1 cellular context compared by ENCODE assay signal in the genomic region with DNA sequence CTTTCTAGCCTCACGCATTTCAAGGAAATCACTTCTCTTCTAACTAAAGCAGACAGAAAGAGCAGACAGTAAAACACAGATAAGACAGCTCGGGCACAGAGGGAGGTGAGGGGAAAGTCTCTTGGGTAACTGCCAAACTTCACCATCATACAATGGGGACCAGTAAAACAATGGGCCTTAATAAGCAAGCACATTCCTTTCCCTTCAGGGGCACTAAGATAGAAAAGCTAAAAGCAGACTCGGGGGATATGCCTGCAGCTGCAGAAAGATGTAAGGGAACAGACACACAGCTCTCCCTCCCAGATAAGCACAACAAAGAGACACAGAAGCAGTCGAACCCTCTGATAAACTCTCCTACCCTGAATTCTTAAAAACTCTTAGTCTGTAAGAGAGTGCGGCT.
TF ChIP-seq lines count a peak whose summit lies in the region.

No MANE protein-coding gene starts in this region.

TF ChIP-seq in K562, 482 proteins besides CTCF, POLR2A, EP300 and RAD21:
- TF ChIP-seq, protein P1, sequence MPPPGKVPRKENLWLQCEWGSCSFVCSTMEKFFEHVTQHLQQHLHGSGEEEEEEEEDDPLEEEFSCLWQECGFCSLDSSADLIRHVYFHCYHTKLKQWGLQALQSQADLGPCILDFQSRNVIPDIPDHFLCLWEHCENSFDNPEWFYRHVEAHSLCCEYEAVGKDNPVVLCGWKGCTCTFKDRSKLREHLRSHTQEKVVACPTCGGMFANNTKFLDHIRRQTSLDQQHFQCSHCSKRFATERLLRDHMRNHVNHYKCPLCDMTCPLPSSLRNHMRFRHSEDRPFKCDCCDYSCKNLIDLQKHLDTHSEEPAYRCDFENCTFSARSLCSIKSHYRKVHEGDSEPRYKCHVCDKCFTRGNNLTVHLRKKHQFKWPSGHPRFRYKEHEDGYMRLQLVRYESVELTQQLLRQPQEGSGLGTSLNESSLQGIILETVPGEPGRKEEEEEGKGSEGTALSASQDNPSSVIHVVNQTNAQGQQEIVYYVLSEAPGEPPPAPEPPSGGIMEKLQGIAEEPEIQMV (tag; conservative IDR thresholded peaks at IDR 0.05; ENCODE audit: low read depth): no peak
- peak; percentile 76 for TF ChIP-seq NFIC (IDR thresholded peaks at IDR 0.05)
- TF ChIP-seq CBFA2T3 (IDR thresholded peaks at IDR 0.05): peak; percentile 88
- no peak for TF ChIP-seq SREBF2 (CRISPR knock-in tag; IDR thresholded peaks at IDR 0.05)
- no peak for TF ChIP-seq CREM (IDR thresholded peaks at IDR 0.05; ENCODE audit: low read depth)
- TF ChIP-seq ARID1B (IDR thresholded peaks at IDR 0.05): peak; percentile 44; the same call in 1 of the 2 replicates
- TF ChIP-seq ZSCAN32 (CRISPR knock-in tag; IDR thresholded peaks at IDR 0.05): no peak
- TF ChIP-seq TRIM24 (IDR thresholded peaks at IDR 0.05): peak in 1 of 2 experiments; percentile 39; a peak in 1 of 4 replicates
- TF ChIP-seq KDM1A (IDR thresholded peaks at IDR 0.05): peak in 1 of 2 experiments; percentile 30; a peak in 1 of 4 replicates
- TF ChIP-seq TAL1 (IDR thresholded peaks at IDR 0.05): peak; percentile 67; the same call in 1 of the 2 replicates
- peak; percentile 86 for TF ChIP-seq SOX6 (IDR thresholded peaks at IDR 0.05)
- TF ChIP-seq ZBTB8A (IDR thresholded peaks at IDR 0.05; ENCODE audit: partially characterized antibody): no peak
- TF ChIP-seq ELF1 (tag; IDR thresholded peaks at IDR 0.05): no peak
- peak; percentile 13; the same call in 1 of the 2 replicates for TF ChIP-seq TEAD4 (IDR thresholded peaks at IDR 0.05; ENCODE audit: low read length)
- TF ChIP-seq TEAD4 (CRISPR knock-in tag; IDR thresholded peaks at IDR 0.05; ENCODE audit: borderline replicate concordance): no peak
- TF ChIP-seq, protein P2, sequence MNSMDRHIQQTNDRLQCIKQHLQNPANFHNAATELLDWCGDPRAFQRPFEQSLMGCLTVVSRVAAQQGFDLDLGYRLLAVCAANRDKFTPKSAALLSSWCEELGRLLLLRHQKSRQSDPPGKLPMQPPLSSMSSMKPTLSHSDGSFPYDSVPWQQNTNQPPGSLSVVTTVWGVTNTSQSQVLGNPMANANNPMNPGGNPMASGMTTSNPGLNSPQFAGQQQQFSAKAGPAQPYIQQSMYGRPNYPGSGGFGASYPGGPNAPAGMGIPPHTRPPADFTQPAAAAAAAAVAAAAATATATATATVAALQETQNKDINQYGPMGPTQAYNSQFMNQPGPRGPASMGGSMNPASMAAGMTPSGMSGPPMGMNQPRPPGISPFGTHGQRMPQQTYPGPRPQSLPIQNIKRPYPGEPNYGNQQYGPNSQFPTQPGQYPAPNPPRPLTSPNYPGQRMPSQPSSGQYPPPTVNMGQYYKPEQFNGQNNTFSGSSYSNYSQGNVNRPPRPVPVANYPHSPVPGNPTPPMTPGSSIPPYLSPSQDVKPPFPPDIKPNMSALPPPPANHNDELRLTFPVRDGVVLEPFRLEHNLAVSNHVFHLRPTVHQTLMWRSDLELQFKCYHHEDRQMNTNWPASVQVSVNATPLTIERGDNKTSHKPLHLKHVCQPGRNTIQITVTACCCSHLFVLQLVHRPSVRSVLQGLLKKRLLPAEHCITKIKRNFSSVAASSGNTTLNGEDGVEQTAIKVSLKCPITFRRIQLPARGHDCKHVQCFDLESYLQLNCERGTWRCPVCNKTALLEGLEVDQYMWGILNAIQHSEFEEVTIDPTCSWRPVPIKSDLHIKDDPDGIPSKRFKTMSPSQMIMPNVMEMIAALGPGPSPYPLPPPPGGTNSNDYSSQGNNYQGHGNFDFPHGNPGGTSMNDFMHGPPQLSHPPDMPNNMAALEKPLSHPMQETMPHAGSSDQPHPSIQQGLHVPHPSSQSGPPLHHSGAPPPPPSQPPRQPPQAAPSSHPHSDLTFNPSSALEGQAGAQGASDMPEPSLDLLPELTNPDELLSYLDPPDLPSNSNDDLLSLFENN (IDR thresholded peaks at IDR 0.05; ENCODE audit: low read depth in 2 of 2, low read length in 2 of 2): no peak
- peak; percentile 61; the same call in 1 of the 2 replicates for TF ChIP-seq NCOR1 (IDR thresholded peaks at IDR 0.05)
- peak; percentile 83 for TF ChIP-seq CBFA2T2 (conservative IDR thresholded peaks at IDR 0.05)
- TF ChIP-seq ZNF644 (tag; IDR thresholded peaks at IDR 0.05; ENCODE audit: low read depth): no peak
